In the genomic region with DNA sequence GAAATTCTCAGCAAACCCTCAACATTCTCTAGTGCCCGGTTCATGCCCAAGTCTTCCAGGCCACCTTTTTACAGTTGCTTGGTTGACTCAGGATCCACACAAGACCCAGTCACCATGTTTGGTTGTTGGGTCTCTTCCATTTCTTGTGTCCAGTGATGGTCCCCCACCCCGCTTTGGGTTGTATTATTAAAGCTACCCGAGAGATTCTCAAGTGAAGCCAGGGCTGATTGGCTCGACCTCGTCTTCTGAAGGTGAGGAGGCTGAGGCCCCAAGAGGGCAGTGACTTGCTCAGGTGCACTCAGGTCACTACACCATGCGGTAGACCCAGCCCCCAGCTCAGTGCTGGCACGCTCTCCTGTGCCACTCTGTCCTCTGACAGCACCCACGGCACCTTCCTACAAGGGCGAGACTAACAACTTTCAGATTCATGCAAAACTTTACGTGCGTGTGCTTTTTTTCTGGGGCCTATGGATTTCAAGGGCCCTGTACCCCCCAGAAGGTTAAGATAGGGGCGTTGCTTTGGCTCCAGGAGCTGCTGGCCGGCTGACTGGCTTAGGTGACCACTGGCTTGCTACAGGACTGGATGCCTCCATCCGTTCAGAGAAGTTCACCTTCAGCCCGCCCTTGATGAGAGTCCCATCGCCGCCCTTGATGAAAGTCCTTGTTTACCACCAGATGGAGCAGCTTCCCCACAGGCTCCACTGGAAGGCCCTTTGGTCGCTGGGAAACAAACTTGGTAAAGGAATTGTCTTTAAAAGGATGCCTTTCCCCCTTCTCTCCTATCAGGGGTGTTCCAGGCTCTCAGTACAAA, we compare ENCODE assay signal across 9 cellular contexts. TPM values are rescaled to one million over a fixed set of nuclear protein-coding genes. Genes with fewer than 3 reads are reported as not detected.
DNase-seq lines count a peak whose midpoint lies in the region; ATAC-seq and TF ChIP-seq lines count a peak whose summit lies in the region.
"Had no signal": no experiment of that assay in that cellular context is flagged by ENCODE, and none has a peak within 500 bp of the region (broad histone marks: within the 10 kb centered on the region; RNA-seq: fewer than 3 reads in every experiment).

No MANE protein-coding gene starts in this region.

- TF ChIP-seq CTCF in AG09309 (IDR thresholded peaks at IDR 0.05; ENCODE audit: control insufficient read depth, insufficient read depth, low read depth, low read length, missing control alignments) (peak; percentile 92), GM23338 (conservative IDR thresholded peaks at IDR 0.05; ENCODE audit: low read depth in 2 of 2) (peak; percentile 68 to 93), OCI-LY3 (IDR thresholded peaks at IDR 0.05; ENCODE audit: low read depth, low read length) (peak; percentile 27), endothelial cell (IDR thresholded peaks at IDR 0.05; ENCODE audit: unreplicated experiment) (no peak)

- no peak overlapping the region for H2BK15ac ChIP-seq in mesendoderm (replicated peaks; ENCODE audit: low read depth)

- H3K79me1 ChIP-seq in mesendoderm (ENCODE audit: low read length): no peaks in the 10 kb centered on the region

- no peaks in the 10 kb centered on the region for H3K9me3 ChIP-seq in OCI-LY3 (ENCODE audit: insufficient read depth, low read length)

- no peaks in the 10 kb centered on the region for H3F3A ChIP-seq in GM23338 (replicated peaks; ENCODE audit: low read depth)

- H3K4me3 ChIP-seq in AG09309 (ENCODE audit: control insufficient read depth, low read depth, low read length): no peak overlapping the region
- no peak overlapping the region for H3K4me3 ChIP-seq in GM23338
- H3K4me3 ChIP-seq in OCI-LY3 (ENCODE audit: low read length): no peak overlapping the region
- H3K4me3 ChIP-seq in mesendoderm (ENCODE audit: low read length): no peak overlapping the region

- peak; percentile 31 for DNase-seq in AG09309 (ENCODE audit: low read depth)
- DNase-seq in GM23338 (ENCODE audit: low spot score): peak; percentile 86
- peak; percentile 61 for DNase-seq in endothelial cell (ENCODE audit: low spot score)
- peak; percentile 81 for DNase-seq in mesendoderm
- no peak for DNase-seq in T-helper 9 cell
- DNase-seq in posterior vena cava (ENCODE audit: low spot score): no peak

- H3K23ac ChIP-seq in mesendoderm (ENCODE audit: low read length): no peak overlapping the region

- intact Hi-C loops in posterior vena cava (cut with DNase I): loop anchor here (1.0 to 10.0 kb wide), 3 partner anchors 120 to 417 kb away; no protein-coding TSS in a partner anchor

- no peaks in the 10 kb centered on the region for H3K9me2 ChIP-seq in GM23338 (ENCODE audit: insufficient read depth)

- no peaks in the 10 kb centered on the region for H3K36me3 Mint-ChIP-seq in GM23338 (ENCODE audit: low read depth)
- no peaks in the 10 kb centered on the region for H3K36me3 Mint-ChIP-seq in endothelial cell (ENCODE audit: low read depth, unreplicated experiment)

- H3K9me3 Mint-ChIP-seq in GM23338 (no peaks in the 10 kb centered on the region), endothelial cell (ENCODE audit: unreplicated experiment) (no peaks in the 10 kb centered on the region)

- no peak overlapping the region for H4K5ac ChIP-seq in mesendoderm (ENCODE audit: low read length)

- no peak overlapping the region for H2AK5ac ChIP-seq in mesendoderm (ENCODE audit: low read length)

- H3K4ac ChIP-seq in mesendoderm (ENCODE audit: low read depth, low read length): no peak overlapping the region

- H2AFZ ChIP-seq in GM23338: no peak overlapping the region
- no peak overlapping the region for H2AFZ ChIP-seq in OCI-LY3 (ENCODE audit: low read depth, low read length)

- H3K36me3 ChIP-seq in GM23338 (ENCODE audit: insufficient read depth) (no peaks in the 10 kb centered on the region), OCI-LY3 (replicated peaks; ENCODE audit: low read depth, low read length) (no peaks in the 10 kb centered on the region), mesendoderm (ENCODE audit: control insufficient read depth, insufficient read depth, low read length) (no peaks in the 10 kb centered on the region)

- H3K27me3 ChIP-seq in GM23338 (ENCODE audit: insufficient read depth) (peaks cover 3% of the 10 kb centered on the region; the same call in 1 of the 2 replicates), OCI-LY3 (ENCODE audit: low read depth, low read length) (peaks cover 13% of the 10 kb centered on the region; the same call in 1 of the 2 replicates), mesendoderm (ENCODE audit: insufficient read depth, low read length, poor library complexity) (no peaks in the 10 kb centered on the region)

- no peak overlapping the region for H2BK120ac ChIP-seq in mesendoderm (ENCODE audit: low read depth, low read length)

- H3K27ac Mint-ChIP-seq in GM23338 (no peak overlapping the region), endothelial cell (ENCODE audit: unreplicated experiment) (no peak overlapping the region)

- H3K9ac ChIP-seq in OCI-LY3 (ENCODE audit: low read length): no peak overlapping the region
- no peak overlapping the region for H3K9ac ChIP-seq in mesendoderm (ENCODE audit: low read length)

- H3K4me1 Mint-ChIP-seq in GM23338 (peaks cover 3% of the 10 kb centered on the region; the same call in 2 of the 3 replicates), endothelial cell (ENCODE audit: unreplicated experiment) (no peaks in the 10 kb centered on the region)

- H3K4me1 ChIP-seq in GM23338 (ENCODE audit: insufficient read depth) (no peaks in the 10 kb centered on the region), OCI-LY3 (ENCODE audit: low read length) (no peaks in the 10 kb centered on the region), mesendoderm (ENCODE audit: control insufficient read depth, low read depth, low read length) (no peaks in the 10 kb centered on the region)

- H3K4me2 ChIP-seq in GM23338: no peak overlapping the region
- H3K4me2 ChIP-seq in OCI-LY3 (ENCODE audit: low read length): no peak overlapping the region
- no peak overlapping the region for H3K4me2 ChIP-seq in mesendoderm (ENCODE audit: low read length)

- no peaks in the 10 kb centered on the region for H3K27me3 Mint-ChIP-seq in GM23338 (ENCODE audit: insufficient read depth, low read depth, poor library complexity)
- H3K27me3 Mint-ChIP-seq in endothelial cell (ENCODE audit: unreplicated experiment): peaks cover 2% of the 10 kb centered on the region

- H3K56ac ChIP-seq in mesendoderm (ENCODE audit: low read length): no peak overlapping the region

- no peak overlapping the region for H4K8ac ChIP-seq in mesendoderm (ENCODE audit: low read depth, low read length)

- H4K20me1 ChIP-seq in GM23338 (replicated peaks; ENCODE audit: insufficient read depth) (no peaks in the 10 kb centered on the region), OCI-LY3 (ENCODE audit: insufficient read depth, low read length) (no peaks in the 10 kb centered on the region)

- H3K4me3 Mint-ChIP-seq in GM23338 (no peak overlapping the region), endothelial cell (ENCODE audit: unreplicated experiment) (no peak overlapping the region)

- H3K18ac ChIP-seq in mesendoderm (ENCODE audit: low read length): no peak overlapping the region

- H3K79me2 ChIP-seq in GM23338 (replicated peaks; ENCODE audit: insufficient read depth) (no peaks in the 10 kb centered on the region), OCI-LY3 (ENCODE audit: low read length) (no peaks in the 10 kb centered on the region), mesendoderm (ENCODE audit: control insufficient read depth, insufficient read depth, low read length) (no peaks in the 10 kb centered on the region)

- no peak overlapping the region for H2BK5ac ChIP-seq in mesendoderm (ENCODE audit: low read length)

- H3K27ac ChIP-seq in GM23338 (ENCODE audit: low read depth) (no peak overlapping the region), OCI-LY3 (ENCODE audit: low read length) (no peak overlapping the region), mesendoderm (ENCODE audit: low read depth, low read length) (no peak overlapping the region)
- H3K27ac ChIP-seq: HL-60 had no signal

- peak; percentile 94 for ATAC-seq in GM23338
- ATAC-seq in GM18909 (IDR thresholded peaks at IDR 0.05; ENCODE audit: poor library complexity, unreplicated experiment): no peak

- WGBS in mesendoderm (ENCODE audit: extremely low coverage, insufficient coverage, low lambda C conversion rate): no CpG with 5 or more reads among the region's 18 CpGs

TF ChIP-seq in GM23338, 12 proteins besides CTCF, POLR2A, EP300 and RAD21:
- TF ChIP-seq ZNF331 (CRISPR knock-in tag; IDR thresholded peaks at IDR 0.05; ENCODE audit: low read depth): no peak
- no peak for TF ChIP-seq EZH2 (IDR thresholded peaks at IDR 0.05; ENCODE audit: low read depth, unreplicated experiment)
- no peak for TF ChIP-seq NANOG (IDR thresholded peaks at IDR 0.05; ENCODE audit: borderline replicate concordance)
- no peak for TF ChIP-seq ZNF114 (CRISPR knock-in tag; IDR thresholded peaks at IDR 0.05)
- TF ChIP-seq, protein P1, sequence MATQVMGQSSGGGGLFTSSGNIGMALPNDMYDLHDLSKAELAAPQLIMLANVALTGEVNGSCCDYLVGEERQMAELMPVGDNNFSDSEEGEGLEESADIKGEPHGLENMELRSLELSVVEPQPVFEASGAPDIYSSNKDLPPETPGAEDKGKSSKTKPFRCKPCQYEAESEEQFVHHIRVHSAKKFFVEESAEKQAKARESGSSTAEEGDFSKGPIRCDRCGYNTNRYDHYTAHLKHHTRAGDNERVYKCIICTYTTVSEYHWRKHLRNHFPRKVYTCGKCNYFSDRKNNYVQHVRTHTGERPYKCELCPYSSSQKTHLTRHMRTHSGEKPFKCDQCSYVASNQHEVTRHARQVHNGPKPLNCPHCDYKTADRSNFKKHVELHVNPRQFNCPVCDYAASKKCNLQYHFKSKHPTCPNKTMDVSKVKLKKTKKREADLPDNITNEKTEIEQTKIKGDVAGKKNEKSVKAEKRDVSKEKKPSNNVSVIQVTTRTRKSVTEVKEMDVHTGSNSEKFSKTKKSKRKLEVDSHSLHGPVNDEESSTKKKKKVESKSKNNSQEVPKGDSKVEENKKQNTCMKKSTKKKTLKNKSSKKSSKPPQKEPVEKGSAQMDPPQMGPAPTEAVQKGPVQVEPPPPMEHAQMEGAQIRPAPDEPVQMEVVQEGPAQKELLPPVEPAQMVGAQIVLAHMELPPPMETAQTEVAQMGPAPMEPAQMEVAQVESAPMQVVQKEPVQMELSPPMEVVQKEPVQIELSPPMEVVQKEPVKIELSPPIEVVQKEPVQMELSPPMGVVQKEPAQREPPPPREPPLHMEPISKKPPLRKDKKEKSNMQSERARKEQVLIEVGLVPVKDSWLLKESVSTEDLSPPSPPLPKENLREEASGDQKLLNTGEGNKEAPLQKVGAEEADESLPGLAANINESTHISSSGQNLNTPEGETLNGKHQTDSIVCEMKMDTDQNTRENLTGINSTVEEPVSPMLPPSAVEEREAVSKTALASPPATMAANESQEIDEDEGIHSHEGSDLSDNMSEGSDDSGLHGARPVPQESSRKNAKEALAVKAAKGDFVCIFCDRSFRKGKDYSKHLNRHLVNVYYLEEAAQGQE (IDR thresholded peaks at IDR 0.05; ENCODE audit: unreplicated experiment): no peak

RNA-seq across cellular contexts. Expression of a gene that starts 50.4 kb away (rescaled TPM):
- 0.07 TPM in 1 of 2 replicates, not detected in the other for total RNA-seq in GM23338 (2014; rRNA removed; shearing (Covaris generic))
- polyA plus RNA-seq in GM23338 (2016; fragmentation: Nextera tagmentation; extraction: Ambion mirVana): 0.33 TPM in 1 of 2 replicates, not detected in the other
- total RNA-seq in endothelial cell (ENCODE audit: unreplicated experiment) (not detected), posterior vena cava (not detected)
- 0.32 TPM for polyA plus RNA-seq in mesendoderm (2013, experiment 1 of 2)
- 0.22 TPM for polyA plus RNA-seq in mesendoderm (2013, experiment 2 of 2)

Comparison
In these comparisons a context has a peak if more than half of its experiments do, and no peak if none do; other contexts are left out.
1. DNase-seq: peak in AG09309 (single experiment), GM23338 (single experiment), endothelial cell (single experiment) and mesendoderm (single experiment); none in T-helper 9 cell (single experiment) and posterior vena cava (single experiment).